Comparison of ENCODE assay signal across 32 cellular contexts in genomic region chr1:61344711-61345110, GRCh38.
DNase-seq lines count a peak whose midpoint lies in the region; ATAC-seq, FAIRE-seq and TF ChIP-seq lines count a peak whose summit lies in the region.
"Had no signal": no experiment of that assay in that cellular context is flagged by ENCODE, and none has a peak within 500 bp of the region (broad histone marks: within the 10 kb centered on the region; RNA-seq: fewer than 3 reads in every experiment).

No MANE protein-coding gene starts in this region.

- H4K20me1 ChIP-seq in astrocyte (ENCODE audit: insufficient read depth, low read length) (no peaks in the 10 kb centered on the region), OCI-LY7 (ENCODE audit: insufficient read depth, low read length) (no peaks in the 10 kb centered on the region)
- H4K20me1 ChIP-seq: BLaER1 had no signal

- TF ChIP-seq CTCF in astrocyte (IDR thresholded peaks at IDR 0.05; ENCODE audit: insufficient read depth, low read depth, low read length) = no peak
- no peak for TF ChIP-seq CTCF in right lobe of liver (IDR thresholded peaks at IDR 0.05)
- TF ChIP-seq CTCF in tibial nerve (IDR thresholded peaks at IDR 0.05) = no peak
- TF ChIP-seq CTCF in uterus (IDR thresholded peaks at IDR 0.05) = no peak
- no peak for TF ChIP-seq CTCF in OCI-LY7 (conservative IDR thresholded peaks at IDR 0.05; ENCODE audit: low read length)

- no peak overlapping the region for H3K9ac ChIP-seq in astrocyte (ENCODE audit: low read length)
- H3K9ac ChIP-seq: BLaER1 had no signal

- no peaks in the 10 kb centered on the region for H3K9me3 ChIP-seq in astrocyte (ENCODE audit: insufficient read depth, low read depth, low read length)
- no peaks in the 10 kb centered on the region for H3K9me3 ChIP-seq in right lobe of liver
- H3K9me3 ChIP-seq in tibial nerve = no peaks in the 10 kb centered on the region
- H3K9me3 ChIP-seq in uterus = no peaks in the 10 kb centered on the region
- H3K9me3 ChIP-seq in OCI-LY7 (ENCODE audit: low read length) = no peaks in the 10 kb centered on the region
- H3K9me3 ChIP-seq: BLaER1, breast epithelium, mucosa of descending colon, testis had no signal

- H3K4me3 Mint-ChIP-seq in astrocyte (ENCODE audit: unreplicated experiment) = no peak overlapping the region
- H3K4me3 Mint-ChIP-seq: activated T-cell treated with anti-CD3 and anti-CD28 coated beads, Interleukin-2, amount 50 U/mL, for 72 hours; natural killer cell treated with Interleukin-12 subunit alpha and Interleukin-12 subunit beta and Interleukin-15 and Interleukin-18, amount 100 ng/mL, for 72 hours; T-helper 1 cell treated with Interleukin-12 subunit alpha and Interleukin-12 subunit beta and Interleukin-4 antibody, amounts not matched to agents 30 μg/mL and 1 μg/mL, for 36 hours had no signal

- H3K79me2 ChIP-seq in astrocyte (ENCODE audit: insufficient read depth, low read length) = no peaks in the 10 kb centered on the region
- H3K79me2 ChIP-seq in OCI-LY7 (ENCODE audit: insufficient read depth, low read depth, low read length) = no peaks in the 10 kb centered on the region

- no peaks in the 10 kb centered on the region for H3K9me2 ChIP-seq in OCI-LY7 (ENCODE audit: insufficient read depth, low read length)

- peaks cover 2% of the 10 kb centered on the region for H3K36me3 Mint-ChIP-seq in astrocyte (ENCODE audit: low read depth, unreplicated experiment)

- no peaks in the 10 kb centered on the region for H3K9me3 Mint-ChIP-seq in astrocyte (ENCODE audit: unreplicated experiment)
- H3K9me3 Mint-ChIP-seq: natural killer cell treated with Interleukin-12 subunit alpha and Interleukin-12 subunit beta and Interleukin-15 and Interleukin-18, amount 100 ng/mL, for 72 hours; T-helper 1 cell treated with Interleukin-12 subunit alpha and Interleukin-12 subunit beta and Interleukin-4 antibody, amounts not matched to agents 30 μg/mL and 1 μg/mL, for 36 hours had no signal

- POLR2A ChIA-PET in OCI-LY7 (lab: Charles Lee) = no interaction called here

- H3K4me1 Mint-ChIP-seq in astrocyte (ENCODE audit: low read depth, unreplicated experiment) = peaks cover 7% of the 10 kb centered on the region

- H3K4me3 ChIP-seq in astrocyte (ENCODE audit: insufficient read depth, low read depth, low read length) (no peak overlapping the region), right lobe of liver (no peak overlapping the region), tibial nerve (no peak overlapping the region), uterus (no peak overlapping the region), OCI-LY7 (ENCODE audit: low read depth, low read length, poor library complexity, severe bottlenecking) (no peak overlapping the region)
- H3K4me3 ChIP-seq: BLaER1, breast epithelium, lung, mucosa of descending colon, smooth muscle cell, testis had no signal

- 85% methylated on average over 2 of the region's 2 CpGs for WGBS in right lobe of liver (ENCODE audit: insufficient coverage, low coverage, low lambda C conversion rate, missing lambda C conversion rate)
- WGBS in tibial nerve, 2 donors = 33 to 42% methylated on average over 2 of the region's 2 CpGs

- TF ChIP-seq EP300 in tibial nerve (IDR thresholded peaks at IDR 0.05) = no peak

- no TSS peak for BruUV-seq in OCI-LY7 (replicated peaks; lab: Mats Ljungman, UMichigan)

- no peaks in the 10 kb centered on the region for H3K4me1 ChIP-seq in astrocyte (ENCODE audit: insufficient read depth, low read length)
- H3K4me1 ChIP-seq in right lobe of liver = peaks cover 0 to 15% (median 4%) of the 10 kb centered on the region in 4 donors
- peaks cover 0 to 35% (median 14%) of the 10 kb centered on the region in 4 donors for H3K4me1 ChIP-seq in tibial nerve
- peaks cover 0 to 4% of the 10 kb centered on the region in 2 donors for H3K4me1 ChIP-seq in uterus
- no peaks in the 10 kb centered on the region for H3K4me1 ChIP-seq in OCI-LY7 (ENCODE audit: insufficient read depth, low read length, poor library complexity, severe bottlenecking)
- H3K4me1 ChIP-seq: BLaER1, breast epithelium, testis had no signal

- no peaks in the 10 kb centered on the region for H3K27me3 Mint-ChIP-seq in astrocyte (ENCODE audit: low read depth, unreplicated experiment)

- no peak overlapping the region for H3K27ac ChIP-seq in astrocyte (ENCODE audit: low read depth, low read length)
- no peak overlapping the region for H3K27ac ChIP-seq in right lobe of liver
- peak overlapping the region in 3 of 4 donors; percentile 41 to 74 (median 60) for H3K27ac ChIP-seq in tibial nerve
- peak overlapping the region in 1 of 2 donors; percentile 7 for H3K27ac ChIP-seq in uterus
- no peak overlapping the region for H3K27ac ChIP-seq in OCI-LY7 (ENCODE audit: low read depth, low read length, poor library complexity, severe bottlenecking)
- H3K27ac ChIP-seq: BLaER1, breast epithelium, HL-60, RWPE1, testis had no signal

- no peak overlapping the region for H2AFZ ChIP-seq in astrocyte (ENCODE audit: low read depth, low read length)
- H2AFZ ChIP-seq in OCI-LY7 (ENCODE audit: low read length) = no peak overlapping the region

- no peak for TF ChIP-seq POLR2A in right lobe of liver (IDR thresholded peaks at IDR 0.05)
- TF ChIP-seq POLR2A in tibial nerve (IDR thresholded peaks at IDR 0.05) = no peak
- no peak for TF ChIP-seq POLR2A in uterus (IDR thresholded peaks at IDR 0.05)

- CTCF ChIA-PET in OCI-LY7 (lab: Charles Lee; ENCODE audit: unreplicated experiment) = no interaction called here

- DNase-seq in astrocyte (ENCODE audit: low read depth) = peak; percentile 48
- DNase-seq in foreskin melanocyte = peak; percentile 37
- DNase-seq in right lobe of liver = no peak
- no peak for DNase-seq in tibial nerve (ENCODE audit: low spot score in 2 of 2)
- no peak for DNase-seq in NCI-H774 (lab: John Stamatoyannopoulos, UW)
- no peak for DNase-seq in uterus
- DNase-seq in OCI-LY7 (ENCODE audit: low spot score) = no peak
- DNase-seq: activated CD4-positive, alpha-beta T cell treated with anti-CD3 and anti-CD28 coated beads, Interleukin-2, amount 50 U/mL, for 4 hours; activated naive CD4-positive, alpha-beta T cell treated with Interleukin-2 at 50 U/mL for 16 hours; activated T-cell treated with anti-CD3 and anti-CD28 coated beads, Interleukin-2, amount 50 U/mL, for 72 hours; DMS153; glutamatergic neuron; islet precursor cell; KG1; mucosa of descending colon; NCI-H1092 treated with DMSO at 0.1 percent for 48 hours; NCI-H1694 treated with DMSO at 0.1 percent for 48 hours; NCI-H446; OCI-M1; stimulated activated naive CD8-positive, alpha-beta T cell treated with anti-CD3 and anti-CD28 coated beads, Interleukin-15, Interleukin-2, amounts not matched to agents 100 U/mL and 50 U/mL, for 24 hours; testis had no signal

- H3K27me3 ChIP-seq in astrocyte (ENCODE audit: insufficient read depth, low read length) (peaks cover 61% of the 10 kb centered on the region), right lobe of liver (no peaks in the 10 kb centered on the region), tibial nerve (no peaks in the 10 kb centered on the region), uterus (no peaks in the 10 kb centered on the region)
- H3K27me3 ChIP-seq: BLaER1, breast epithelium, testis had no signal

- intact Hi-C loops in right lobe of liver (cut with DNase I) = loop anchor here in 1 of 2 donors (10.0 kb wide), 1 partner anchor 290 kb away; no protein-coding TSS in a partner anchor
- intact Hi-C loops in uterus (cut with DNase I; ENCODE audit: low total_unique reads) = no loop called here
- intact Hi-C loops in OCI-LY7 (cut with micrococcal nuclease; ENCODE audit: unreplicated experiment) = loop anchor here (5.0 kb wide), 1 partner anchor 508 kb away; no protein-coding TSS in a partner anchor

- H3K27ac Mint-ChIP-seq in astrocyte (ENCODE audit: unreplicated experiment) = no peak overlapping the region
- H3K27ac Mint-ChIP-seq: activated T-cell treated with anti-CD3 and anti-CD28 coated beads, Interleukin-2, amount 50 U/mL, for 72 hours; natural killer cell treated with Interleukin-12 subunit alpha and Interleukin-12 subunit beta and Interleukin-15 and Interleukin-18, amount 100 ng/mL, for 72 hours; T-helper 1 cell treated with Interleukin-12 subunit alpha and Interleukin-12 subunit beta and Interleukin-4 antibody, amounts not matched to agents 30 μg/mL and 1 μg/mL, for 36 hours had no signal

- peak in 3 of 4 donors; percentile 32 to 51 (median 50) for ATAC-seq in right lobe of liver
- ATAC-seq: activated CD4-positive, CD25-positive, alpha-beta regulatory T cell treated with anti-CD3 and anti-CD28 coated beads, Interleukin-2, amount 50 U/mL, for 24 hours; activated T-cell treated with anti-CD3 and anti-CD28 coated beads, Interleukin-2, amount 50 U/mL, for 72 hours; mucosa of descending colon; natural killer cell treated with Interleukin-12 subunit alpha and Interleukin-12 subunit beta and Interleukin-15 and Interleukin-18, amount 100 ng/mL, for 72 hours; SK-N-SH treated with all-trans-retinoic acid at 6 μM for 48 hours; stimulated activated naive CD8-positive, alpha-beta T cell treated with anti-CD3 and anti-CD28 coated beads, Interleukin-15, Interleukin-2, amounts not matched to agents 100 U/mL and 50 U/mL, for 24 hours had no signal

- H3K36me3 ChIP-seq in astrocyte (ENCODE audit: insufficient read depth, low read length) (no peaks in the 10 kb centered on the region), right lobe of liver (peaks cover 0 to 9% (median 3%) of the 10 kb centered on the region in 4 donors), tibial nerve (peaks cover 0 to 8% (median 0%) of the 10 kb centered on the region in 3 donors), uterus (no peaks in the 10 kb centered on the region), OCI-LY7 (ENCODE audit: insufficient read depth, low read length) (no peaks in the 10 kb centered on the region)
- H3K36me3 ChIP-seq: BLaER1, breast epithelium had no signal

- H3K4me2 ChIP-seq in astrocyte (ENCODE audit: low read length) (no peak overlapping the region), OCI-LY7 (ENCODE audit: low read length) (no peak overlapping the region)
- H3K4me2 ChIP-seq: BLaER1 had no signal

- no peak for FAIRE-seq in astrocyte (lab: Jason Lieb, UNC)
- FAIRE-seq: GM18507 had no signal

Comparison
In these comparisons a context has a peak if more than half of its experiments do, and no peak if none do; other contexts are left out.
1. DNase-seq: peak in astrocyte (single experiment) and foreskin melanocyte (single experiment); none in right lobe of liver (0 of 3), tibial nerve (0 of 2), NCI-H774 (single experiment), uterus (0 of 2) and OCI-LY7 (single experiment).
2. H3K27ac ChIP-seq: peak in tibial nerve (3 of 4); none in astrocyte (single experiment), right lobe of liver (0 of 3) and OCI-LY7 (single experiment).